In genomic region chr6:95819461-95819860, GRCh38 we compare ENCODE assay signal across 17 cellular contexts.
DNase-seq lines count a peak whose midpoint lies in the region; ATAC-seq and TF ChIP-seq lines count a peak whose summit lies in the region.
"Had no signal": no experiment of that assay in that cellular context is flagged by ENCODE, and none has a peak within 500 bp of the region (broad histone marks: within the 10 kb centered on the region; RNA-seq: fewer than 3 reads in every experiment).

No MANE protein-coding gene starts in this region.

- peaks cover under 1% of the 10 kb centered on the region; the same call in 1 of the 3 replicates for H3K9me3 Mint-ChIP-seq in GM23338
- H3K9me3 Mint-ChIP-seq in WTC11, result peaks cover 11% of the 10 kb centered on the region

- H2BK5ac ChIP-seq in neuronal stem cell (ENCODE audit: low read length), result no peak overlapping the region

- no peak overlapping the region for H2BK12ac ChIP-seq in neuronal stem cell (ENCODE audit: low read length)

- H3K27ac ChIP-seq in A673 (ENCODE audit: low read depth, low read length, poor library complexity, severe bottlenecking) (no peak overlapping the region), GM23338 (ENCODE audit: low read depth) (no peak overlapping the region), neuronal stem cell (replicated peaks; ENCODE audit: low read length) (no peak overlapping the region)
- H3K27ac ChIP-seq: 22Rv1, A549, BLaER1 had no signal

- H3K18ac ChIP-seq in neuronal stem cell (ENCODE audit: low read length), result peak overlapping the region; percentile 11

- H3K36me3 ChIP-seq in A673 (ENCODE audit: insufficient read depth, low read length, poor library complexity, severe bottlenecking) (no peaks in the 10 kb centered on the region), GM23338 (ENCODE audit: insufficient read depth) (no peaks in the 10 kb centered on the region), neuronal stem cell (replicated peaks in 1 of 2; ENCODE audit: control insufficient read depth in 2 of 2, insufficient read depth in 2 of 2, low read length in 2 of 2) (no peaks in the 10 kb centered on the region)
- H3K36me3 ChIP-seq: BLaER1 had no signal

- DNase-seq in A673 (ENCODE audit: low spot score) (peak; percentile 12), GM23338 (ENCODE audit: low spot score) (no peak), WTC11 (ENCODE audit: low spot score) (no peak), neuronal stem cell (ENCODE audit: low spot score) (no peak), putamen (ENCODE audit: low spot score) (no peak)
- no peak for DNase-seq in stimulated activated CD4-positive, alpha-beta T cell treated with anti-CD3 and anti-CD28 coated beads, Interleukin-15, amount 100 ng/mL, for 24 hours
- DNase-seq: Calu3; CD8-positive, alpha-beta T cell; DMS79 treated with DMSO at 0.1 percent for 48 hours; GOT3 had no signal

- no peaks in the 10 kb centered on the region for H3K79me2 ChIP-seq in GM23338 (replicated peaks; ENCODE audit: insufficient read depth)

- H3F3A ChIP-seq in GM23338 (replicated peaks; ENCODE audit: low read depth), result no peaks in the 10 kb centered on the region

- H3K4me2 ChIP-seq in GM23338, result no peak overlapping the region
- no peak overlapping the region for H3K4me2 ChIP-seq in neuronal stem cell (ENCODE audit: insufficient read depth, low read length, poor library complexity, severe bottlenecking)
- H3K4me2 ChIP-seq: A549, BLaER1 had no signal

- H3K4me3 Mint-ChIP-seq in GM23338 (no peak overlapping the region), WTC11 (no peak overlapping the region)
- H3K4me3 Mint-ChIP-seq: CD8-positive, alpha-beta T cell; IgD-negative memory B cell had no signal

- H3K36me3 Mint-ChIP-seq in GM23338 (ENCODE audit: low read depth) (no peaks in the 10 kb centered on the region), WTC11 (no peaks in the 10 kb centered on the region)
- H3K36me3 Mint-ChIP-seq: CD8-positive, alpha-beta T cell; IgD-negative memory B cell had no signal

- H3K9me3 ChIP-seq in A673 (ENCODE audit: low read depth, low read length, poor library complexity, severe bottlenecking), result no peaks in the 10 kb centered on the region
- no peaks in the 10 kb centered on the region for H3K9me3 ChIP-seq in neuronal stem cell (replicated peaks in 1 of 2; ENCODE audit: control insufficient read depth in 2 of 2, insufficient read depth in 1 of 2, low read depth in 1 of 2, low read length in 2 of 2)
- H3K9me3 ChIP-seq: A549, BLaER1 had no signal

- H3K4me1 Mint-ChIP-seq in GM23338 (peaks cover 20% of the 10 kb centered on the region; the same call in 2 of the 3 replicates), WTC11 (peaks cover 22% of the 10 kb centered on the region)
- H3K4me1 Mint-ChIP-seq: IgD-negative memory B cell had no signal

- H2AK5ac ChIP-seq in neuronal stem cell (ENCODE audit: low read depth, low read length), result no peak overlapping the region

- H3K27me3 Mint-ChIP-seq in GM23338 (ENCODE audit: insufficient read depth, low read depth, poor library complexity) (no peaks in the 10 kb centered on the region), WTC11 (ENCODE audit: low read depth) (peaks cover 13% of the 10 kb centered on the region)
- H3K27me3 Mint-ChIP-seq: IgD-negative memory B cell had no signal

- H2BK120ac ChIP-seq in neuronal stem cell (ENCODE audit: low read depth, low read length), result no peak overlapping the region

- H3K9me2 ChIP-seq in GM23338 (ENCODE audit: insufficient read depth), result no peaks in the 10 kb centered on the region

- no peak overlapping the region for H4K8ac ChIP-seq in neuronal stem cell (ENCODE audit: low read depth, low read length)

- no peaks in the 10 kb centered on the region for H4K20me1 ChIP-seq in GM23338 (replicated peaks; ENCODE audit: insufficient read depth)
- H4K20me1 ChIP-seq: BLaER1 had no signal

- no peak overlapping the region for H3K9ac ChIP-seq in neuronal stem cell (ENCODE audit: low read depth, low read length, poor library complexity)
- H3K9ac ChIP-seq: BLaER1 had no signal

- no TSS peak for BruUV-seq in A673 (replicated peaks; lab: Mats Ljungman, UMichigan)

- POLR2A ChIA-PET in A673 (lab: Charles Lee; ENCODE audit: low non-redundant PET) (no interaction called here), WTC11 (lab: Charles Lee) (no interaction called here)

- H3K23ac ChIP-seq in neuronal stem cell (ENCODE audit: low read depth, low read length, poor library complexity), result no peak overlapping the region

- no peak for TF ChIP-seq CTCF in A673 (conservative IDR thresholded peaks at IDR 0.05; ENCODE audit: low read depth, low read length)
- TF ChIP-seq CTCF in GM23338 (conservative IDR thresholded peaks at IDR 0.05; ENCODE audit: low read depth in 2 of 2), result no peak
- TF ChIP-seq CTCF in WTC11 (IDR thresholded peaks at IDR 0.05), result no peak

- ATAC-seq in GM23338 (no peak), WTC11 (peak; percentile 30), GM19351 (IDR thresholded peaks at IDR 0.05; ENCODE audit: unreplicated experiment) (no peak)
- ATAC-seq: A549; CD8-positive, alpha-beta T cell; HepG2 had no signal

- no CpG with 5 or more reads among the region's 4 CpGs for WGBS in neuronal stem cell (ENCODE audit: extremely low coverage in 2 of 2, insufficient read length in 2 of 2, insufficient replicate concordance in 1 of 2), 2 donors

- H3K4ac ChIP-seq in neuronal stem cell (ENCODE audit: low read length), result no peak overlapping the region

- no peak overlapping the region for H4K91ac ChIP-seq in neuronal stem cell (ENCODE audit: low read depth, low read length, poor library complexity)

- intact Hi-C loops in A673 (cut with micrococcal nuclease; ENCODE audit: unreplicated experiment), result no loop called here

- H3K27me3 ChIP-seq in A673 (replicated peaks; ENCODE audit: insufficient read depth, low read depth, low read length, poor library complexity), result no peaks in the 10 kb centered on the region
- H3K27me3 ChIP-seq in GM23338 (ENCODE audit: insufficient read depth), result no peaks in the 10 kb centered on the region
- H3K27me3 ChIP-seq in neuronal stem cell (ENCODE audit: control insufficient read depth in 3 of 3, insufficient read depth in 3 of 3, low read depth in 1 of 3, low read length in 3 of 3), result no peaks in the 10 kb centered on the region
- H3K27me3 ChIP-seq: BLaER1 had no signal

- no peak overlapping the region for H2BK15ac ChIP-seq in neuronal stem cell (ENCODE audit: low read length)

- H3K79me1 ChIP-seq in neuronal stem cell (ENCODE audit: low read depth, low read length), result no peaks in the 10 kb centered on the region

- H3K4me1 ChIP-seq in A673 (ENCODE audit: insufficient read depth, low read length, poor library complexity, severe bottlenecking) (no peaks in the 10 kb centered on the region), GM23338 (ENCODE audit: insufficient read depth) (no peaks in the 10 kb centered on the region), neuronal stem cell (ENCODE audit: control insufficient read depth in 2 of 2, insufficient read depth in 1 of 2, low read depth in 1 of 2, low read length in 2 of 2) (no peaks in the 10 kb centered on the region)
- H3K4me1 ChIP-seq: A549 had no signal

- no peak overlapping the region for H3K27ac Mint-ChIP-seq in GM23338
- no peak overlapping the region for H3K27ac Mint-ChIP-seq in WTC11
- H3K27ac Mint-ChIP-seq: CD8-positive, alpha-beta T cell; IgD-negative memory B cell had no signal

- CTCF ChIA-PET in A673 (lab: Charles Lee) (no interaction called here), WTC11 (lab: Charles Lee) (interaction anchor here (0.8 to 1.6 kb wide), 7 partner anchors 10 to 197 kb away, joined by 3 to 4 read pairs (median 3); partner anchors contain the start of gene FUT9)

- no peak overlapping the region for H3K14ac ChIP-seq in neuronal stem cell (ENCODE audit: low read length)

- peak overlapping the region; percentile 6; the same call in 1 of the 2 replicates for H2AFZ ChIP-seq in GM23338
- H2AFZ ChIP-seq in neuronal stem cell (ENCODE audit: low read length), result no peak overlapping the region

- H3K4me3 ChIP-seq in A673 (ENCODE audit: low read depth, low read length, poor library complexity, severe bottlenecking) (no peak overlapping the region), GM23338 (no peak overlapping the region), neuronal stem cell (ENCODE audit: low read length in 2 of 2) (no peak overlapping the region)
- H3K4me3 ChIP-seq: A549, BLaER1, GM12878 had no signal

TF ChIP-seq in WTC11, 78 proteins besides CTCF, POLR2A, EP300 and RAD21:
- TF ChIP-seq FOXP4 (CRISPR knock-in tag; IDR thresholded peaks at IDR 0.05) (no peak), ZNF671 (CRISPR knock-in tag; IDR thresholded peaks at IDR 0.05) (no peak)
